ENCODE assay signal across 10 cellular contexts in the genomic region with DNA sequence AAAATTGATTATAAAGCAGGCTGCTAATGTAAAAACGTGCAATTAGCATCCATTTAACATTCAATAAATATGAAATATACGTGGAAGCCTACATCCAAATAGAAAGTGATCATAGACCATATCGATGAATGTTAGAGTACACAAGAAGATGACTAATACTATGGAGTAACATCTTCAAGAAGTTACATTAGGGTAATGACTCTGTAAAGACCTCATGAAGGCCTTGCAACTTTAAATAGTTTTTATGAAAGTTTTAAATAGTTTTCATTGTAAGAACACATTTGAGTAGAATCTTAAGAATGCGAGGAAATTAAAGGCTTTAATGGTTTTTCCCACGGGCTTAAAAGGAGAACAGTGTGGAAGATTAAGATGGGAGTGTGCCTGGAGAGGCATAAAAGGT. TPM values are rescaled to one million over a fixed set of nuclear protein-coding genes. Genes with fewer than 3 reads are reported as not detected.
DNase-seq lines count a peak whose midpoint lies in the region; ATAC-seq and TF ChIP-seq lines count a peak whose summit lies in the region.
"Had no signal": no experiment of that assay in that cellular context is flagged by ENCODE, and none has a peak within 500 bp of the region (broad histone marks: within the 10 kb centered on the region; RNA-seq: fewer than 3 reads in every experiment).

No MANE protein-coding gene starts in this region.

- ATAC-seq in activated B cell treated with CpG ODN at 0.5 μM for 24 hours (ENCODE audit: low read depth) (no peak), GM21786 (IDR thresholded peaks at IDR 0.05; ENCODE audit: unreplicated experiment) (no peak), GM19397 (IDR thresholded peaks at IDR 0.05; ENCODE audit: unreplicated experiment) (no peak)

- H3K36me3 ChIP-seq in breast epithelium, result no peaks in the 10 kb centered on the region

- no peaks in the 10 kb centered on the region for H3K9me3 Mint-ChIP-seq in MCF 10A (ENCODE audit: unreplicated experiment)
- H3K9me3 Mint-ChIP-seq in activated B cell treated with CpG ODN at 0.5 μM for 24 hours, result no peaks in the 10 kb centered on the region
- H3K9me3 Mint-ChIP-seq in type B pancreatic cell, result no peaks in the 10 kb centered on the region

- TF ChIP-seq CTCF in MCF 10A (IDR thresholded peaks at IDR 0.05; ENCODE audit: unreplicated experiment) (no peak), breast epithelium (IDR thresholded peaks at IDR 0.05) (no peak), activated B cell treated with CpG ODN at 0.5 μM for 24 hours (IDR thresholded peaks at IDR 0.05) (no peak), type B pancreatic cell (conservative IDR thresholded peaks at IDR 0.05) (no peak)

- H3K9me3 ChIP-seq in breast epithelium, result no peaks in the 10 kb centered on the region

- peak overlapping the region in 1 of 3 donors; percentile 71 for H3K4me3 ChIP-seq in breast epithelium

- peak; percentile 17 for DNase-seq in MCF 10A (ENCODE audit: unreplicated experiment)
- no peak for DNase-seq in breast epithelium (ENCODE audit: low spot score in 2 of 2)
- DNase-seq in activated B cell treated with CpG ODN at 0.5 μM for 24 hours, result no peak
- peak; percentile 54 for DNase-seq in fibroblast of peridontal ligament (ENCODE audit: extremely low read depth)
- no peak for DNase-seq in type B pancreatic cell (ENCODE audit: extremely low spot score, unreplicated experiment)
- no peak for DNase-seq in middle frontal gyrus (ENCODE audit: extremely low spot score, low spot score)
- DNase-seq: NCI-H1417, T1000 had no signal

- no peak for TF ChIP-seq POLR2A in breast epithelium (IDR thresholded peaks at IDR 0.05)

- no peaks in the 10 kb centered on the region for H3K27me3 ChIP-seq in breast epithelium

- CTCF ChIA-PET in MCF 10A (lab: Yijun Ruan, JAX), result interaction anchor here (1.2 kb wide), 1 partner anchor 26 kb away, joined by 5 read pairs; no protein-coding TSS in a partner anchor
- CTCF ChIA-PET in activated B cell treated with CpG ODN at 0.5 μM for 24 hours (lab: Charles Lee), result no interaction called here

- peak overlapping the region; percentile 89 for H3K27ac Mint-ChIP-seq in MCF 10A (ENCODE audit: low read depth, unreplicated experiment)
- H3K27ac Mint-ChIP-seq in activated B cell treated with CpG ODN at 0.5 μM for 24 hours, result peak overlapping the region; percentile 96
- H3K27ac Mint-ChIP-seq in type B pancreatic cell, result peak overlapping the region; percentile 15

- BruUV-seq in MCF 10A (replicated peaks; lab: Mats Ljungman, UMichigan), result no TSS peak

- H3K4me1 Mint-ChIP-seq in MCF 10A (ENCODE audit: insufficient read depth, unreplicated experiment) (peaks cover 21% of the 10 kb centered on the region), activated B cell treated with CpG ODN at 0.5 μM for 24 hours (peaks cover 56% of the 10 kb centered on the region), type B pancreatic cell (ENCODE audit: unreplicated experiment) (peaks cover 16% of the 10 kb centered on the region)

- H3K27me3 Mint-ChIP-seq in MCF 10A (ENCODE audit: insufficient read depth, unreplicated experiment) (no peaks in the 10 kb centered on the region), activated B cell treated with CpG ODN at 0.5 μM for 24 hours (no peaks in the 10 kb centered on the region), type B pancreatic cell (no peaks in the 10 kb centered on the region)

- H3K4me1 ChIP-seq in breast epithelium, result no peaks in the 10 kb centered on the region

- intact Hi-C loops in MCF 10A (cut with micrococcal nuclease), result no loop called here
- intact Hi-C loops in breast epithelium (cut with DNase I; ENCODE audit: low total_unique reads), result no loop called here
- intact Hi-C loops in activated B cell treated with CpG ODN at 0.5 μM for 24 hours (cut with micrococcal nuclease), result loop anchor here (5.0 to 10.0 kb wide), 3 partner anchors 606 to 1889 kb away; a partner anchor contains a TSS

- H3K4me3 Mint-ChIP-seq in MCF 10A (ENCODE audit: unreplicated experiment) (peak overlapping the region; percentile 81), activated B cell treated with CpG ODN at 0.5 μM for 24 hours (peak overlapping the region; percentile 94), type B pancreatic cell (peak overlapping the region; percentile 23)

- H3K27ac ChIP-seq in breast epithelium, result no peak overlapping the region

- H3K36me3 Mint-ChIP-seq in MCF 10A (ENCODE audit: insufficient read depth, unreplicated experiment) (peaks cover 5% of the 10 kb centered on the region), activated B cell treated with CpG ODN at 0.5 μM for 24 hours (ENCODE audit: low read depth) (peaks cover 14% of the 10 kb centered on the region), type B pancreatic cell (peaks cover 4% of the 10 kb centered on the region)

- POLR2A ChIA-PET in MCF 10A (lab: Yijun Ruan, JAX) (no interaction called here), activated B cell treated with CpG ODN at 0.5 μM for 24 hours (lab: Charles Lee) (interaction anchor here (3.0 kb wide), 1 partner anchor 64 kb away, joined by 21 read pairs; a partner anchor contains a TSS)

RNA-seq across cellular contexts. Expression of a gene that starts 1.4 kb away (rescaled TPM):
- total RNA-seq in MCF 10A (2022) (0.96 and 2.1 TPM in 2 replicates), breast epithelium (10 to 100 TPM in 2 of 3 donors, 1 to 10 TPM in 1; 5.9 to 12.1 (median 10.9) TPM), activated B cell treated with CpG ODN at 0.5 μM for 24 hours (25.9 and 28.7 TPM in 2 replicates), type B pancreatic cell (ENCODE audit: low replicate concordance) (1.4 and 2.4 TPM in 2 replicates)

RNA-seq across cellular contexts. Expression of a gene that starts 29.8 kb away (rescaled TPM):
- total RNA-seq in MCF 10A (2022) (0.74 and 0.75 TPM in 2 replicates), breast epithelium (1 to 10 TPM; 2.2 to 6.1 (median 2.6) TPM), activated B cell treated with CpG ODN at 0.5 μM for 24 hours (0.22 and 0.44 TPM in 2 replicates), type B pancreatic cell (ENCODE audit: low replicate concordance) (7.5 and 8.7 TPM in 2 replicates)

RNA-seq across cellular contexts. Expression of a gene that starts 45.5 kb away (rescaled TPM):
- total RNA-seq in MCF 10A (2022) (not detected in 2 replicates), breast epithelium (not detected), activated B cell treated with CpG ODN at 0.5 μM for 24 hours (not detected in 2 replicates), type B pancreatic cell (ENCODE audit: low replicate concordance) (not detected in 2 replicates)

RNA-seq across cellular contexts. Expression of a gene that starts 58.7 kb away (rescaled TPM):
- total RNA-seq in MCF 10A (2022) (27.9 and 28.6 TPM in 2 replicates), breast epithelium (10 to 100 TPM; 17.1 to 34.4 (median 28.5) TPM), activated B cell treated with CpG ODN at 0.5 μM for 24 hours (34.3 and 36.3 TPM in 2 replicates), type B pancreatic cell (ENCODE audit: low replicate concordance) (30.0 and 32.3 TPM in 2 replicates)

Comparison
In these comparisons a context has a peak if more than half of its experiments do, and no peak if none do; other contexts are left out.
1. DNase-seq: peak in MCF 10A (single experiment) and fibroblast of peridontal ligament (single experiment); none in breast epithelium (0 of 2), activated B cell treated with CpG ODN at 0.5 μM for 24 hours (single experiment), type B pancreatic cell (single experiment) and middle frontal gyrus (single experiment).
2. H3K27ac Mint-ChIP-seq: peak in every context shown above with its lines; median percentile 96 in activated B cell treated with CpG ODN at 0.5 μM for 24 hours; 89 in MCF 10A; 15 in type B pancreatic cell.
3. H3K4me3 Mint-ChIP-seq: peak in every context shown above with its lines; median percentile 94 in activated B cell treated with CpG ODN at 0.5 μM for 24 hours; 81 in MCF 10A; 23 in type B pancreatic cell.